ENCODE assay signal across 1 cellular context in genomic region chr2:233122541-233122940, GRCh38.
TF ChIP-seq lines count a peak whose summit lies in the region.

No MANE protein-coding gene starts in this region.

TF ChIP-seq in GM12878, 131 proteins besides CTCF, POLR2A, EP300 and RAD21 (continued from another document):
- no peak for TF ChIP-seq SKIL (IDR thresholded peaks at IDR 0.05; ENCODE audit: low read depth, poor library complexity, severe bottlenecking)
